In genomic region chr15:101248274-101248673, GRCh38 we compare ENCODE assay signal across 18 cellular contexts. TPM values are rescaled to one million over a fixed set of nuclear protein-coding genes. Genes with fewer than 3 reads are reported as not detected.
DNase-seq lines count a peak whose midpoint lies in the region; ATAC-seq and TF ChIP-seq lines count a peak whose summit lies in the region.
"Had no signal": no experiment of that assay in that cellular context is flagged by ENCODE, and none has a peak within 500 bp of the region (broad histone marks: within the 10 kb centered on the region; RNA-seq: fewer than 3 reads in every experiment).

No MANE protein-coding gene starts in this region.

- H3K27ac ChIP-seq in CD4-positive, CD25-positive, alpha-beta regulatory T cell (ENCODE audit: insufficient read depth, low read length, poor library complexity, severe bottlenecking), result peak overlapping the region; percentile 1
- H3K27ac ChIP-seq in HL-60 (replicated peaks), result peak overlapping the region; percentile 31; the same call in 1 of the 2 replicates
- H3K27ac ChIP-seq: thyroid gland had no signal

- no peaks in the 10 kb centered on the region for H3K27me3 Mint-ChIP-seq in CD4-positive, CD25-positive, alpha-beta regulatory T cell
- no peaks in the 10 kb centered on the region for H3K27me3 Mint-ChIP-seq in activated T-helper 2 cell treated with anti-CD3 and anti-CD28 coated beads, Interferon-gamma antibody, Interleukin-2, Interleukin-4, amounts not matched to agents 10 μg/mL and 5 μg/mL and 100 μg/mL, durations not matched to agents 14 hours and 24 hours and 36 hours (ENCODE audit: low read depth)
- peaks cover 10% of the 10 kb centered on the region for H3K27me3 Mint-ChIP-seq in neural crest cell (ENCODE audit: low read depth)

- no peaks in the 10 kb centered on the region for H3K9me3 ChIP-seq in CD4-positive, CD25-positive, alpha-beta regulatory T cell (ENCODE audit: control insufficient read depth in 2 of 2, low read length in 2 of 2)
- H3K9me3 ChIP-seq: mucosa of descending colon, thyroid gland had no signal

- TF ChIP-seq CTCF in HL-60 (IDR thresholded peaks at IDR 0.05; ENCODE audit: insufficient read depth, low read length) (no peak), neural crest cell (conservative IDR thresholded peaks at IDR 0.05) (no peak)

- no peaks in the 10 kb centered on the region for H3K27me3 ChIP-seq in CD4-positive, CD25-positive, alpha-beta regulatory T cell (ENCODE audit: control insufficient read depth, insufficient read depth, low read length)
- no peaks in the 10 kb centered on the region for H3K27me3 ChIP-seq in HL-60 (ENCODE audit: insufficient read depth, poor library complexity, severe bottlenecking)
- H3K27me3 ChIP-seq: thyroid gland had no signal

- DNase-seq in CD4-positive, CD25-positive, alpha-beta regulatory T cell, result no peak
- DNase-seq in HL-60 (ENCODE audit: low read depth in 1 of 2, low spot score in 1 of 2) (no peak), neural crest cell (ENCODE audit: low read depth, low spot score) (no peak), HPDE6-E6E7 (ENCODE audit: extremely low spot score) (no peak), inferior parietal cortex (ENCODE audit: extremely low spot score) (no peak), SKM-1 (lab: John Stamatoyannopoulos, UW; ENCODE audit: unreplicated experiment) (no peak), HUDEP-2 (lab: John Stamatoyannopoulos, UW; ENCODE audit: unreplicated experiment in 76 of 76) (no peak)
- DNase-seq in activated T-helper 2 cell treated with anti-CD3 and anti-CD28 coated beads, Interferon-gamma antibody, Interleukin-2, Interleukin-4, amounts not matched to agents 10 μg/mL and 5 μg/mL and 100 μg/mL, durations not matched to agents 14 hours and 24 hours and 36 hours (ENCODE audit: low spot score), result no peak
- DNase-seq: anterior cingulate cortex, C1 segment of cervical spinal cord, cortex of kidney, GF-D8, mucosa of descending colon, NCI-H1105 treated with DMSO at 0.1 percent for 48 hours, NCI-H226, posterior cingulate gyrus, thyroid gland had no signal

- H3K27ac Mint-ChIP-seq in CD4-positive, CD25-positive, alpha-beta regulatory T cell, result no peak overlapping the region
- H3K27ac Mint-ChIP-seq in activated T-helper 2 cell treated with anti-CD3 and anti-CD28 coated beads, Interferon-gamma antibody, Interleukin-2, Interleukin-4, amounts not matched to agents 10 μg/mL and 5 μg/mL and 100 μg/mL, durations not matched to agents 14 hours and 24 hours and 36 hours, result peak overlapping the region; percentile 31
- no peak overlapping the region for H3K27ac Mint-ChIP-seq in neural crest cell (ENCODE audit: unreplicated experiment)

- no peak for ATAC-seq in CD4-positive, CD25-positive, alpha-beta regulatory T cell (ENCODE audit: low read depth in 2 of 2)
- ATAC-seq: esophagus mucosa, mucosa of descending colon had no signal

- H3K4me3 Mint-ChIP-seq in CD4-positive, CD25-positive, alpha-beta regulatory T cell, result peak overlapping the region; percentile 36 to 84 (median 57)
- peak overlapping the region; percentile 65 for H3K4me3 Mint-ChIP-seq in activated T-helper 2 cell treated with anti-CD3 and anti-CD28 coated beads, Interferon-gamma antibody, Interleukin-2, Interleukin-4, amounts not matched to agents 10 μg/mL and 5 μg/mL and 100 μg/mL, durations not matched to agents 14 hours and 24 hours and 36 hours (ENCODE audit: low read depth)
- H3K4me3 Mint-ChIP-seq in neural crest cell, result peak overlapping the region; percentile 82

- no peaks in the 10 kb centered on the region for H3K9me3 Mint-ChIP-seq in CD4-positive, CD25-positive, alpha-beta regulatory T cell
- no peaks in the 10 kb centered on the region for H3K9me3 Mint-ChIP-seq in activated T-helper 2 cell treated with anti-CD3 and anti-CD28 coated beads, Interferon-gamma antibody, Interleukin-2, Interleukin-4, amounts not matched to agents 10 μg/mL and 5 μg/mL and 100 μg/mL, durations not matched to agents 14 hours and 24 hours and 36 hours
- no peaks in the 10 kb centered on the region for H3K9me3 Mint-ChIP-seq in neural crest cell

- H3K4me1 Mint-ChIP-seq in CD4-positive, CD25-positive, alpha-beta regulatory T cell, result peaks cover 32 to 81% (median 70%) of the 10 kb centered on the region in 4 donors
- peaks cover 75% of the 10 kb centered on the region for H3K4me1 Mint-ChIP-seq in activated T-helper 2 cell treated with anti-CD3 and anti-CD28 coated beads, Interferon-gamma antibody, Interleukin-2, Interleukin-4, amounts not matched to agents 10 μg/mL and 5 μg/mL and 100 μg/mL, durations not matched to agents 14 hours and 24 hours and 36 hours (ENCODE audit: low read depth)
- H3K4me1 Mint-ChIP-seq in neural crest cell, result peaks cover 76% of the 10 kb centered on the region

- no peaks in the 10 kb centered on the region for H3K36me3 Mint-ChIP-seq in CD4-positive, CD25-positive, alpha-beta regulatory T cell
- peaks cover 65% of the 10 kb centered on the region for H3K36me3 Mint-ChIP-seq in activated T-helper 2 cell treated with anti-CD3 and anti-CD28 coated beads, Interferon-gamma antibody, Interleukin-2, Interleukin-4, amounts not matched to agents 10 μg/mL and 5 μg/mL and 100 μg/mL, durations not matched to agents 14 hours and 24 hours and 36 hours (ENCODE audit: low read depth)
- H3K36me3 Mint-ChIP-seq in neural crest cell (ENCODE audit: low read depth), result peaks cover 4% of the 10 kb centered on the region

- H3K4me3 ChIP-seq in CD4-positive, CD25-positive, alpha-beta regulatory T cell (ENCODE audit: low read depth, low read length), result peak overlapping the region; percentile 2
- H3K4me3 ChIP-seq in HL-60 (replicated peaks; ENCODE audit: insufficient read depth, low read length), result no peak overlapping the region
- H3K4me3 ChIP-seq: mucosa of descending colon, thyroid gland had no signal

- no peaks in the 10 kb centered on the region for H3K36me3 ChIP-seq in CD4-positive, CD25-positive, alpha-beta regulatory T cell (ENCODE audit: control insufficient read depth, insufficient read depth, low read length)
- H3K36me3 ChIP-seq: thyroid gland had no signal

- H3K4me1 ChIP-seq in CD4-positive, CD25-positive, alpha-beta regulatory T cell (ENCODE audit: control insufficient read depth, insufficient read depth, low read length, poor library complexity, severe bottlenecking), result peaks cover 69% of the 10 kb centered on the region

- intact Hi-C loops in activated T-helper 2 cell treated with anti-CD3 and anti-CD28 coated beads, Interferon-gamma antibody, Interleukin-2, Interleukin-4, amounts not matched to agents 10 μg/mL and 5 μg/mL and 100 μg/mL, durations not matched to agents 14 hours and 24 hours and 36 hours (cut with micrococcal nuclease), result loop anchor here (10.0 kb wide), 1 partner anchor 123 kb away; no protein-coding TSS in a partner anchor

RNA-seq across cellular contexts. Expression of gene CHSY1, which starts 3.6 kb away (rescaled TPM):
- 24.8 TPM for total RNA-seq in CD4-positive, CD25-positive, alpha-beta regulatory T cell
- 1 to 10 TPM; 2.4 to 3.8 (median 2.6) TPM for polyA plus RNA-seq in CD4-positive, CD25-positive, alpha-beta regulatory T cell
- total RNA-seq in activated T-helper 2 cell treated with anti-CD3 and anti-CD28 coated beads, Interferon-gamma antibody, Interleukin-2, Interleukin-4, amounts not matched to agents 10 μg/mL and 5 μg/mL and 100 μg/mL, durations not matched to agents 14 hours and 24 hours and 36 hours, result 50.5 and 52.2 TPM in 2 replicates
- total RNA-seq in neural crest cell, result 46.7 and 49.7 TPM in 2 replicates

RNA-seq across cellular contexts. Expression of gene SELENOS, which starts 29.0 kb away (rescaled TPM):
- total RNA-seq in CD4-positive, CD25-positive, alpha-beta regulatory T cell, result 32.3 TPM
- 10 to 100 TPM; 56.8 to 72.5 (median 60.0) TPM for polyA plus RNA-seq in CD4-positive, CD25-positive, alpha-beta regulatory T cell
- total RNA-seq in activated T-helper 2 cell treated with anti-CD3 and anti-CD28 coated beads, Interferon-gamma antibody, Interleukin-2, Interleukin-4, amounts not matched to agents 10 μg/mL and 5 μg/mL and 100 μg/mL, durations not matched to agents 14 hours and 24 hours and 36 hours, result 39.2 and 40.5 TPM in 2 replicates
- 37.8 and 42.1 TPM in 2 replicates for total RNA-seq in neural crest cell

RNA-seq across cellular contexts. Expression of gene SNRPA1, which starts 46.8 kb away (rescaled TPM):
- 176 TPM for total RNA-seq in CD4-positive, CD25-positive, alpha-beta regulatory T cell
- polyA plus RNA-seq in CD4-positive, CD25-positive, alpha-beta regulatory T cell, result 10 to 100 TPM; 67.0 to 85.2 (median 68.4) TPM
- total RNA-seq in activated T-helper 2 cell treated with anti-CD3 and anti-CD28 coated beads, Interferon-gamma antibody, Interleukin-2, Interleukin-4, amounts not matched to agents 10 μg/mL and 5 μg/mL and 100 μg/mL, durations not matched to agents 14 hours and 24 hours and 36 hours, result 189 and 197 TPM in 2 replicates
- 118 and 132 TPM in 2 replicates for total RNA-seq in neural crest cell
